In the genomic region with DNA sequence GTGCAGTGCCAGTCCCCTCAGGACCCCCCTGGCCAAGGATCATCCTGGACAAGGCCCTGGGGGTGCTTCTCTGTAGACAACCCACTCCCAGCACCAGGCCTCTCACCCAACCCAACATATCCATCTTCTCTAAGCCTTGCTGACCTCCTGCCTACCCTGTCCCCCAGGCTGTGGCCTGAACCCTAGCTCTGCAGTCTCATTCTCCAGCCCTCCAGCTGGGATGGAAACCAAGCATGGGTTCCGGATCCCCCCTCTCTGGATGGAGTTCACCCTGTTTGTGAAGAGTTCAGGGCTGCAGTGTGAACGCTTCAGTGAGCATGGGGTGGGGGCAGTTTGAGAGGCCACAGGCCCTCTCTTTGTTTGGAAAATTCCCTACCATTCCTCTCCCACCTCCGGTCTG, we compare ENCODE assay signal across 37 cellular contexts. TPM values are rescaled to one million over a fixed set of nuclear protein-coding genes. Genes with fewer than 3 reads are reported as not detected.
DNase-seq lines count a peak whose midpoint lies in the region; ATAC-seq and TF ChIP-seq lines count a peak whose summit lies in the region.
"Had no signal": no experiment of that assay in that cellular context is flagged by ENCODE, and none has a peak within 500 bp of the region (broad histone marks: within the 10 kb centered on the region; RNA-seq: fewer than 3 reads in every experiment).

No MANE protein-coding gene starts in this region.

- peak overlapping the region; percentile 49 for H3K27ac Mint-ChIP-seq in activated naive CD8-positive, alpha-beta T cell treated with anti-CD3 and anti-CD28 coated beads, Interleukin-2, amount 10 ng/mL, durations not matched to agents 7 days and 5 days
- H3K27ac Mint-ChIP-seq in activated naive CD8-positive, alpha-beta T cell treated with anti-CD3 and anti-CD28 coated beads, Interleukin-2, amount 50 U/mL, for 24 hours: no peak overlapping the region
- H3K27ac Mint-ChIP-seq in glutamatergic neuron (ENCODE audit: unreplicated experiment) (peak overlapping the region; percentile 83), neural progenitor cell (peak overlapping the region; percentile 97), type B pancreatic cell (peak overlapping the region; percentile 83), T-cell (no peak overlapping the region)
- H3K27ac Mint-ChIP-seq: activated CD8-positive, alpha-beta T cell treated with anti-CD3 and anti-CD28 coated beads for 36 hours; activated naive CD4-positive, alpha-beta T cell treated with anti-CD3 and anti-CD28 coated beads, Interleukin-2, amount 50 U/mL, for 72 hours; activated T-helper 17 cell treated with anti-CD3 and anti-CD28 coated beads, Interleukin-2, amount 50 U/mL, for 72 hours; CD14-positive monocyte; HFFc6; stimulated activated naive CD8-positive, alpha-beta T cell treated with anti-CD3 and anti-CD28 coated beads, Interleukin-15, amount 100 ng/mL, for 72 hours; T-helper 17 cell had no signal

- H3F3A ChIP-seq in neural progenitor cell (ENCODE audit: low read depth): peaks cover 15% of the 10 kb centered on the region

- CTCF ChIA-PET in T-cell (lab: Charles Lee): no interaction called here

- H2AFZ ChIP-seq in neural progenitor cell (replicated peaks): peak overlapping the region; percentile 88

- peaks cover 37% of the 10 kb centered on the region for H3K27me3 ChIP-seq in neural progenitor cell
- H3K27me3 ChIP-seq: MG63, pancreas, vagina had no signal

- H3K27ac ChIP-seq in neural progenitor cell: no peak overlapping the region
- H3K27ac ChIP-seq: epithelial cell of prostate, pancreas, thoracic aorta, vagina had no signal

- no peak overlapping the region for H3K4me3 Mint-ChIP-seq in activated naive CD8-positive, alpha-beta T cell treated with anti-CD3 and anti-CD28 coated beads, Interleukin-2, amount 10 ng/mL, durations not matched to agents 7 days and 5 days
- H3K4me3 Mint-ChIP-seq in activated naive CD8-positive, alpha-beta T cell treated with anti-CD3 and anti-CD28 coated beads, Interleukin-2, amount 50 U/mL, for 24 hours: no peak overlapping the region
- no peak overlapping the region for H3K4me3 Mint-ChIP-seq in glutamatergic neuron (ENCODE audit: unreplicated experiment)
- H3K4me3 Mint-ChIP-seq in neural progenitor cell: peak overlapping the region; percentile 25
- H3K4me3 Mint-ChIP-seq in type B pancreatic cell: peak overlapping the region; percentile 51
- no peak overlapping the region for H3K4me3 Mint-ChIP-seq in T-cell
- H3K4me3 Mint-ChIP-seq: activated CD8-positive, alpha-beta T cell treated with anti-CD3 and anti-CD28 coated beads for 36 hours; CD14-positive monocyte; HFFc6; stimulated activated naive CD8-positive, alpha-beta T cell treated with anti-CD3 and anti-CD28 coated beads, Interleukin-15, amount 100 ng/mL, for 72 hours; T-helper 17 cell had no signal

- H3K9ac ChIP-seq in neural progenitor cell: no peak overlapping the region

- peaks cover 22% of the 10 kb centered on the region for H3K4me1 Mint-ChIP-seq in activated naive CD8-positive, alpha-beta T cell treated with anti-CD3 and anti-CD28 coated beads, Interleukin-2, amount 10 ng/mL, durations not matched to agents 7 days and 5 days
- peaks cover 16% of the 10 kb centered on the region for H3K4me1 Mint-ChIP-seq in activated naive CD8-positive, alpha-beta T cell treated with anti-CD3 and anti-CD28 coated beads, Interleukin-2, amount 50 U/mL, for 24 hours
- H3K4me1 Mint-ChIP-seq in glutamatergic neuron (ENCODE audit: low read depth, unreplicated experiment): peaks cover 4% of the 10 kb centered on the region
- peaks cover 49% of the 10 kb centered on the region for H3K4me1 Mint-ChIP-seq in neural progenitor cell
- peaks cover 24% of the 10 kb centered on the region for H3K4me1 Mint-ChIP-seq in type B pancreatic cell (ENCODE audit: unreplicated experiment)
- H3K4me1 Mint-ChIP-seq in T-cell: peaks cover 27 to 31% (median 31%) of the 10 kb centered on the region in 3 donors

- no peaks in the 10 kb centered on the region for H3K36me3 Mint-ChIP-seq in activated naive CD8-positive, alpha-beta T cell treated with anti-CD3 and anti-CD28 coated beads, Interleukin-2, amount 10 ng/mL, durations not matched to agents 7 days and 5 days
- H3K36me3 Mint-ChIP-seq in activated naive CD8-positive, alpha-beta T cell treated with anti-CD3 and anti-CD28 coated beads, Interleukin-2, amount 50 U/mL, for 24 hours (ENCODE audit: low read depth): peaks cover 7% of the 10 kb centered on the region
- H3K36me3 Mint-ChIP-seq in glutamatergic neuron (ENCODE audit: unreplicated experiment) (no peaks in the 10 kb centered on the region), neural progenitor cell (no peaks in the 10 kb centered on the region), type B pancreatic cell (peaks cover 4% of the 10 kb centered on the region), T-cell (no peaks in the 10 kb centered on the region)
- H3K36me3 Mint-ChIP-seq: CD14-positive monocyte had no signal

- TF ChIP-seq CTCF in glutamatergic neuron (IDR thresholded peaks at IDR 0.05; ENCODE audit: partially characterized antibody, unreplicated experiment) (no peak), neural progenitor cell (IDR thresholded peaks at IDR 0.05) (no peak), type B pancreatic cell (conservative IDR thresholded peaks at IDR 0.05) (no peak)

- H3K4me2 ChIP-seq in neural progenitor cell: peak overlapping the region; percentile 52

- peaks cover 8% of the 10 kb centered on the region for H3K27me3 Mint-ChIP-seq in activated naive CD8-positive, alpha-beta T cell treated with anti-CD3 and anti-CD28 coated beads, Interleukin-2, amount 10 ng/mL, durations not matched to agents 7 days and 5 days
- peaks cover 3% of the 10 kb centered on the region for H3K27me3 Mint-ChIP-seq in activated naive CD8-positive, alpha-beta T cell treated with anti-CD3 and anti-CD28 coated beads, Interleukin-2, amount 50 U/mL, for 24 hours
- H3K27me3 Mint-ChIP-seq in glutamatergic neuron (ENCODE audit: unreplicated experiment) (peaks cover 8% of the 10 kb centered on the region), neural progenitor cell (ENCODE audit: insufficient read depth, low read depth) (peaks cover 9% of the 10 kb centered on the region), type B pancreatic cell (peaks cover 20% of the 10 kb centered on the region), T-cell (peaks cover 0 to 9% of the 10 kb centered on the region in 2 donors)
- H3K27me3 Mint-ChIP-seq: activated CD8-positive, alpha-beta T cell treated with anti-CD3 and anti-CD28 coated beads for 36 hours; stimulated activated naive CD8-positive, alpha-beta T cell treated with anti-CD3 and anti-CD28 coated beads, Interleukin-15, amount 100 ng/mL, for 72 hours had no signal

- no peak overlapping the region for H3K4me3 ChIP-seq in neural progenitor cell
- H3K4me3 ChIP-seq: MG63, pancreas, thoracic aorta, vagina had no signal

- POLR2A ChIA-PET in activated naive CD8-positive, alpha-beta T cell treated with anti-CD3 and anti-CD28 coated beads, Interleukin-2, amount 10 ng/mL, durations not matched to agents 7 days and 5 days (lab: Charles Lee): no interaction called here
- POLR2A ChIA-PET in T-cell (lab: Charles Lee): no interaction called here

- ATAC-seq in activated naive CD8-positive, alpha-beta T cell treated with anti-CD3 and anti-CD28 coated beads, Interleukin-2, amount 10 ng/mL, durations not matched to agents 7 days and 5 days (ENCODE audit: low read depth): no peak
- no peak for ATAC-seq in activated naive CD8-positive, alpha-beta T cell treated with anti-CD3 and anti-CD28 coated beads, Interleukin-2, amount 50 U/mL, for 24 hours
- ATAC-seq in HG03097 (IDR thresholded peaks at IDR 0.05; ENCODE audit: low FRiP score, unreplicated experiment): no peak
- no peak for ATAC-seq in T-cell (replicated peaks in 1 of 4)
- ATAC-seq: activated CD8-positive, alpha-beta T cell treated with anti-CD3 and anti-CD28 coated beads for 36 hours; activated naive CD4-positive, alpha-beta T cell treated with anti-CD3 and anti-CD28 coated beads, Interleukin-2, amount 50 U/mL, for 72 hours; activated T-helper 17 cell treated with anti-CD3 and anti-CD28 coated beads, Interleukin-2, amount 50 U/mL, for 72 hours; naive thymus-derived CD4-positive, alpha-beta T cell; pancreas; right cardiac atrium; SK-N-SH treated with all-trans-retinoic acid at 6 μM for 48 hours; stimulated activated naive CD8-positive, alpha-beta T cell treated with anti-CD3 and anti-CD28 coated beads, Interleukin-15, amount 100 ng/mL, for 72 hours; T-helper 17 cell had no signal

- H3K36me3 ChIP-seq in neural progenitor cell: no peaks in the 10 kb centered on the region
- H3K36me3 ChIP-seq: MG63, pancreas, thoracic aorta, vagina had no signal

- no peak for DNase-seq in activated naive CD8-positive, alpha-beta T cell treated with anti-CD3 and anti-CD28 coated beads, Interleukin-2, amount 10 ng/mL, durations not matched to agents 7 days and 5 days
- no peak for DNase-seq in activated naive CD8-positive, alpha-beta T cell treated with anti-CD3 and anti-CD28 coated beads, Interleukin-2, amount 50 U/mL, for 24 hours
- DNase-seq in glutamatergic neuron (no peak), neural progenitor cell (ENCODE audit: low spot score) (no peak), type B pancreatic cell (ENCODE audit: extremely low spot score, unreplicated experiment) (no peak), NCI-H345 (lab: John Stamatoyannopoulos, UW) (no peak), T-cell (no peak)
- DNase-seq: activated CD4-positive, CD25-positive, alpha-beta regulatory T cell treated with anti-CD3 and anti-CD28 coated beads, Interleukin-2, amount 50 U/mL, for 72 hours; activated CD8-positive, alpha-beta T cell treated with anti-CD3 and anti-CD28 coated beads for 36 hours; aorta; Calu3; effector CD4-positive, alpha-beta T cell; HFFc6; KG1; kidney; MG63; midbrain; naive thymus-derived CD4-positive, alpha-beta T cell; NCI-H1105 treated with DMSO at 0.1 percent for 48 hours; NCI-H187 treated with DMSO at 0.1 percent for 48 hours; NCI-H526 treated with DMSO at 0.1 percent for 48 hours; pancreas; right cardiac atrium; Right ventricle myocardium superior; stimulated activated CD8-positive, alpha-beta memory T cell treated with anti-CD3 and anti-CD28 coated beads, Interleukin-4, amount 100 ng/mL, for 48 hours; stimulated activated naive CD8-positive, alpha-beta T cell treated with anti-CD3 and anti-CD28 coated beads, Interleukin-15, amount 100 ng/mL, for 72 hours; T-helper 17 cell had no signal

- H3K9me3 ChIP-seq in neural progenitor cell (ENCODE audit: low read depth): no peaks in the 10 kb centered on the region
- H3K9me3 ChIP-seq: MG63, pancreas, thoracic aorta, vagina had no signal

- peaks cover 41% of the 10 kb centered on the region for H3K4me1 ChIP-seq in neural progenitor cell

- peaks cover 6% of the 10 kb centered on the region for H4K20me1 ChIP-seq in neural progenitor cell (ENCODE audit: low read depth)

- no peaks in the 10 kb centered on the region for H3K9me3 Mint-ChIP-seq in activated naive CD8-positive, alpha-beta T cell treated with anti-CD3 and anti-CD28 coated beads, Interleukin-2, amount 10 ng/mL, durations not matched to agents 7 days and 5 days
- H3K9me3 Mint-ChIP-seq in activated naive CD8-positive, alpha-beta T cell treated with anti-CD3 and anti-CD28 coated beads, Interleukin-2, amount 50 U/mL, for 24 hours: no peaks in the 10 kb centered on the region
- no peaks in the 10 kb centered on the region for H3K9me3 Mint-ChIP-seq in glutamatergic neuron (ENCODE audit: unreplicated experiment)
- H3K9me3 Mint-ChIP-seq in neural progenitor cell: no peaks in the 10 kb centered on the region
- no peaks in the 10 kb centered on the region for H3K9me3 Mint-ChIP-seq in type B pancreatic cell
- no peaks in the 10 kb centered on the region for H3K9me3 Mint-ChIP-seq in T-cell
- H3K9me3 Mint-ChIP-seq: activated CD8-positive, alpha-beta T cell treated with anti-CD3 and anti-CD28 coated beads for 36 hours; activated naive CD4-positive, alpha-beta T cell treated with anti-CD3 and anti-CD28 coated beads, Interleukin-2, amount 50 U/mL, for 72 hours; activated T-helper 17 cell treated with anti-CD3 and anti-CD28 coated beads, Interleukin-2, amount 50 U/mL, for 72 hours; naive thymus-derived CD4-positive, alpha-beta T cell; stimulated activated naive CD8-positive, alpha-beta T cell treated with anti-CD3 and anti-CD28 coated beads, Interleukin-15, amount 100 ng/mL, for 72 hours had no signal

- peaks cover 16% of the 10 kb centered on the region for H3K79me2 ChIP-seq in neural progenitor cell (ENCODE audit: low read depth)

RNA-seq across cellular contexts. Expression of gene KCNK5, which starts 2.1 kb away (rescaled TPM):
- 1 to 10 TPM; 7.8 to 8.5 TPM for total RNA-seq in activated naive CD8-positive, alpha-beta T cell treated with anti-CD3 and anti-CD28 coated beads, Interleukin-2, amount 10 ng/mL, durations not matched to agents 7 days and 5 days
- total RNA-seq in glutamatergic neuron (ENCODE audit: unreplicated experiment) (0.71 TPM), neural progenitor cell (ENCODE audit: low replicate concordance) (5.7 and 7.3 TPM in 2 replicates), type B pancreatic cell (ENCODE audit: low replicate concordance) (7.6 and 10.1 TPM in 2 replicates), T-cell (1 to 10 TPM in 2 of 5 donors, under 1 TPM in 3; 0.60 to 1.1 (median 0.93) TPM)
- total RNA-seq: glomerular endothelial cell, HFFc6, HT1080 had no signal

Comparison
In these comparisons a context has a peak if more than half of its experiments do, and no peak if none do; other contexts are left out.
1. H3K27ac Mint-ChIP-seq: peak in activated naive CD8-positive, alpha-beta T cell treated with anti-CD3 and anti-CD28 coated beads, Interleukin-2, amount 10 ng/mL, durations not matched to agents 7 days and 5 days (single experiment), glutamatergic neuron (single experiment), neural progenitor cell (single experiment) and type B pancreatic cell (single experiment); none in activated naive CD8-positive, alpha-beta T cell treated with anti-CD3 and anti-CD28 coated beads, Interleukin-2, amount 50 U/mL, for 24 hours (single experiment) and T-cell (0 of 2).
2. H3K4me3 Mint-ChIP-seq: peak in neural progenitor cell (single experiment) and type B pancreatic cell (single experiment); none in activated naive CD8-positive, alpha-beta T cell treated with anti-CD3 and anti-CD28 coated beads, Interleukin-2, amount 10 ng/mL, durations not matched to agents 7 days and 5 days (single experiment), activated naive CD8-positive, alpha-beta T cell treated with anti-CD3 and anti-CD28 coated beads, Interleukin-2, amount 50 U/mL, for 24 hours (single experiment), glutamatergic neuron (single experiment) and T-cell (0 of 3).